ENCODE assay signal across 9 cellular contexts in genomic region chr17:64599187-64599676, GRCh38.
DNase-seq lines count a peak whose midpoint lies in the region; ATAC-seq and TF ChIP-seq lines count a peak whose summit lies in the region.
"Had no signal": no experiment of that assay in that cellular context is flagged by ENCODE, and none has a peak within 500 bp of the region (broad histone marks: within the 10 kb centered on the region; RNA-seq: fewer than 3 reads in every experiment).

No MANE protein-coding gene starts in this region.

- H3K36me3 Mint-ChIP-seq in natural killer cell (peaks cover 9% of the 10 kb centered on the region), Caco-2 (ENCODE audit: insufficient read depth, unreplicated experiment) (peaks cover 7% of the 10 kb centered on the region)

- peak; percentile 11 for DNase-seq in NK-92 treated with Interleukin-12 subunit alpha and Interleukin-12 subunit beta, amount 100 ng/mL, for 24 hours (lab: John Stamatoyannopoulos, UW)
- DNase-seq in NK-92 (lab: John Stamatoyannopoulos, UW; ENCODE audit: unreplicated experiment) (no peak), natural killer cell (peak; percentile 60), NCI-H146 treated with DMSO at 0.1 percent for 48 hours (lab: John Stamatoyannopoulos, UW; ENCODE audit: unreplicated experiment) (no peak), Caco-2 (no peak), HAP-1 (ENCODE audit: low spot score in 2 of 2) (no peak)
- DNase-seq in Jurkat, Clone E6-1 (ENCODE audit: low read depth, low spot score), result peak; percentile 17
- DNase-seq in activated CD8-positive, alpha-beta memory T cell treated with anti-CD3 and anti-CD28 coated beads, Interleukin-2, amount 50 U/mL, for 4 hours, result peak; percentile 50

- TF ChIP-seq CTCF in natural killer cell (IDR thresholded peaks at IDR 0.05), result no peak
- TF ChIP-seq CTCF in Caco-2 (IDR thresholded peaks at IDR 0.05; ENCODE audit: insufficient read depth in 1 of 2, low read depth in 1 of 2, low read length in 1 of 2, severe bottlenecking in 1 of 2, unreplicated experiment in 1 of 2), result no peak

- peak; percentile 97 to 99 (median 98) for ATAC-seq in natural killer cell

- no peak overlapping the region for H3K4me3 ChIP-seq in Jurkat, Clone E6-1 (ENCODE audit: low read length)
- no peak overlapping the region for H3K4me3 ChIP-seq in Caco-2 (ENCODE audit: low read depth, low read length)
- H3K4me3 ChIP-seq in HAP-1, result no peak overlapping the region
- H3K4me3 ChIP-seq: SK-N-MC had no signal

- no peaks in the 10 kb centered on the region for H3K36me3 ChIP-seq in Caco-2 (ENCODE audit: control insufficient read depth, insufficient read depth, low read length)
- H3K36me3 ChIP-seq in HAP-1 (replicated peaks), result no peaks in the 10 kb centered on the region

- H3K9me3 ChIP-seq in Caco-2 (no peaks in the 10 kb centered on the region), HAP-1 (no peaks in the 10 kb centered on the region)

- POLR2A ChIA-PET in Caco-2 (lab: Charles Lee), result no interaction called here

- H3K9me3 Mint-ChIP-seq in natural killer cell (no peaks in the 10 kb centered on the region), Caco-2 (ENCODE audit: unreplicated experiment) (no peaks in the 10 kb centered on the region)

- BruUV-seq in Caco-2 (replicated peaks; lab: Mats Ljungman, UMichigan), result no TSS peak

- H3K27ac Mint-ChIP-seq in natural killer cell (peak overlapping the region; percentile 92 to 93), Caco-2 (ENCODE audit: unreplicated experiment) (no peak overlapping the region)

- H3K27me3 ChIP-seq in Caco-2 (replicated peaks; ENCODE audit: control insufficient read depth, insufficient read depth, low read length) (no peaks in the 10 kb centered on the region), HAP-1 (ENCODE audit: low read depth) (no peaks in the 10 kb centered on the region)

- CTCF ChIA-PET in Caco-2 (lab: Charles Lee), result no interaction called here

- H3K4me3 Mint-ChIP-seq in natural killer cell (peak overlapping the region; percentile 74), Caco-2 (ENCODE audit: unreplicated experiment) (no peak overlapping the region)

- in situ Hi-C loops in HAP-1 (cut with MboI; ENCODE audit: low sequenced_read_pairs), result no loop called here

- no peaks in the 10 kb centered on the region for H3K4me1 ChIP-seq in Caco-2
- H3K4me1 ChIP-seq in HAP-1, result no peaks in the 10 kb centered on the region

- intact Hi-C loops in natural killer cell (cut with micrococcal nuclease) (loop anchor here (2.0 kb wide), 1 partner anchor 50 kb away; no protein-coding TSS in a partner anchor), Caco-2 (cut with micrococcal nuclease; ENCODE audit: unreplicated experiment) (no loop called here)

- H3K27me3 Mint-ChIP-seq in natural killer cell (ENCODE audit: low read depth in 2 of 2), result no peaks in the 10 kb centered on the region
- H3K27me3 Mint-ChIP-seq in Caco-2 (ENCODE audit: insufficient read depth, unreplicated experiment), result no peaks in the 10 kb centered on the region

- H3K4me1 Mint-ChIP-seq in natural killer cell (peaks cover 24 to 35% of the 10 kb centered on the region in 2 donors), Caco-2 (ENCODE audit: low read depth, unreplicated experiment) (no peaks in the 10 kb centered on the region)

Comparison
In these comparisons a context has a peak if more than half of its experiments do, and no peak if none do; other contexts are left out.
1. DNase-seq: peak in NK-92 treated with Interleukin-12 subunit alpha and Interleukin-12 subunit beta, amount 100 ng/mL, for 24 hours (single experiment), Jurkat, Clone E6-1 (single experiment), activated CD8-positive, alpha-beta memory T cell treated with anti-CD3 and anti-CD28 coated beads, Interleukin-2, amount 50 U/mL, for 4 hours (single experiment) and natural killer cell (single experiment); none in NK-92 (single experiment), NCI-H146 treated with DMSO at 0.1 percent for 48 hours (single experiment), Caco-2 (0 of 2) and HAP-1 (0 of 2).